ENCODE assay signal across 33 cellular contexts in the genomic region with DNA sequence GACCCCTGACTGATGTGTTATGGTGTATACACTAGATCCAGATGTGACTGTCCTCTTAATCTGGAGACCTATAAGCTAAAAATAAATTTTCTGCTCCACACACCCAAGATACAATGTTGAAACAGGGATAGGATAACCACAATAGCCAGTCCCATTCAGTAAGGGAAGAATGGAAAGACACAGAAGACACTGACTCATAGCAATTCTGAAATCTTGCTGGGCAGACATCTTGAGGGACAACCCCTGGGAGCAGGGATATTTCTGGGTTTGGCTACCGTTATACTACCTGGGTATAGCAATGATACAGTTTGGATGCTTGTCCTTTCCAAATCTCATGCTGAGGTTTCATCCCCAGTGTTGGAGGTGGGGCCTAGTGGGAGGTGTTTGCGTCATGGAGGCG.
A peak's percentile ranks its signal among the peaks of the same experiment; 100 is the strongest.
DNase-seq lines count a peak whose midpoint lies in the region; ATAC-seq, FAIRE-seq and TF ChIP-seq lines count a peak whose summit lies in the region.
"Had no signal": no experiment of that assay in that cellular context is flagged by ENCODE, and none has a peak within 500 bp of the region (broad histone marks: within the 10 kb centered on the region; RNA-seq: fewer than 3 reads in every experiment).

No MANE protein-coding gene starts in this region.

- TF ChIP-seq EP300 in K562 (IDR thresholded peaks at IDR 0.05; ENCODE audit: low read length) (no peak), sigmoid colon (IDR thresholded peaks at IDR 0.05) (no peak)

- H3K9me3 ChIP-seq in right atrium auricular region (no peaks in the 10 kb centered on the region), K562 (replicated peaks; ENCODE audit: control insufficient read depth, insufficient read depth, low read depth, low read length) (0 out of 2 replicates have a peak, but pooled peaks cover 1% of the 10 kb centered on the region), sigmoid colon (peaks cover 0 to 6% (median 0%) of the 10 kb centered on the region in 4 donors)
- H3K9me3 ChIP-seq: A549, BE2C, BLaER1 had no signal

- TF ChIP-seq POLR2A in K562 (conservative IDR thresholded peaks at IDR 0.05), result no peak
- TF ChIP-seq POLR2A in sigmoid colon (IDR thresholded peaks at IDR 0.05), result no peak

- TF ChIP-seq RAD21 in K562 (CRISPR knock-in tag; conservative IDR thresholded peaks at IDR 0.05 in 1 of 2, IDR thresholded peaks at IDR 0.05 in 1 of 2), result no peak

- BruUV-seq in K562 (replicated peaks; lab: Mats Ljungman, UMichigan), result no TSS peak

- no peaks in the 10 kb centered on the region for H3K27me3 ChIP-seq in right atrium auricular region
- H3K27me3 ChIP-seq in K562 (ENCODE audit: control insufficient read depth in 2 of 2, insufficient read depth in 2 of 2, low read length in 2 of 2), result no peaks in the 10 kb centered on the region
- no peaks in the 10 kb centered on the region for H3K27me3 ChIP-seq in sigmoid colon
- H3K27me3 ChIP-seq: BE2C; BLaER1; BLaER1 treated with 17β-estradiol and CSF1 and Interleukin-3, amounts not matched to agents 10 nM and 100 nM had no signal

- CTCF ChIA-PET in K562 (lab: Yijun Ruan, JAX; ENCODE audit: low intra/inter-chr PET ratio), result no interaction called here

- no peak overlapping the region for H3K9ac ChIP-seq in K562 (ENCODE audit: insufficient read depth in 1 of 2, low read depth in 2 of 2, low read length in 2 of 2)
- H3K9ac ChIP-seq: BLaER1; BLaER1 treated with 17β-estradiol and CSF1 and Interleukin-3, amounts not matched to agents 10 nM and 100 nM had no signal

- in situ Hi-C loops in K562 (cut with MboI), result loop anchor here (25.0 kb wide), 1 partner anchor 1342 kb away; no protein-coding TSS in a partner anchor

- DNase-seq in right atrium auricular region (ENCODE audit: low spot score) (peak; percentile 51), left ventricle myocardium superior (no peak), K562 (ENCODE audit: extremely low read depth in 1 of 4, low spot score in 3 of 4) (no peak), sigmoid colon (peak; percentile 8), NCI-H2196 (lab: John Stamatoyannopoulos, UW; ENCODE audit: unreplicated experiment) (no peak), SHP77 treated with DMSO at 0.1 percent for 48 hours (lab: John Stamatoyannopoulos, UW) (no peak)
- DNase-seq: 8988T; ACHN; AML-193; BE2C; C1 segment of cervical spinal cord; Caco-2; Calu3; CD4-positive, alpha-beta memory T cell; CD4-positive, alpha-beta T cell; CD4-positive, CD25-positive, alpha-beta regulatory T cell; CD8-positive, alpha-beta memory T cell; CD8-positive, alpha-beta T cell; COR-L47; DMS 273 treated with DMSO at 0.1 percent for 48 hours; DMS153; DMS53; DMS79; DMS79 treated with DMSO at 0.1 percent for 48 hours; DND-41; EL had no signal

- FAIRE-seq in K562 (lab: Jason Lieb, UNC), result no peak
- FAIRE-seq: A204.1, A549, D721Med had no signal

- H3K36me3 ChIP-seq in right atrium auricular region (no peaks in the 10 kb centered on the region), K562 (ENCODE audit: control insufficient read depth, insufficient read depth, low read length) (no peaks in the 10 kb centered on the region), sigmoid colon (no peaks in the 10 kb centered on the region)
- H3K36me3 ChIP-seq: BE2C; BLaER1; BLaER1 treated with 17β-estradiol and CSF1 and Interleukin-3, amounts not matched to agents 10 nM and 100 nM had no signal

- intact Hi-C loops in left ventricle myocardium superior (cut with micrococcal nuclease), result no loop called here
- intact Hi-C loops in K562 (cut with micrococcal nuclease), result no loop called here
- intact Hi-C loops in sigmoid colon (cut with DNase I), result no loop called here

- H3K4me2 ChIP-seq in K562 (ENCODE audit: insufficient read depth, low read length), result no peak overlapping the region
- H3K4me2 ChIP-seq: A549; BLaER1; BLaER1 treated with 17β-estradiol and CSF1 and Interleukin-3, amounts not matched to agents 10 nM and 100 nM had no signal

- H3K27ac ChIP-seq in right atrium auricular region (no peak overlapping the region), K562 (ENCODE audit: extremely low read depth, low read depth, low read length) (no peak overlapping the region), sigmoid colon (no peak overlapping the region)
- H3K27ac ChIP-seq: 22Rv1; A549; BLaER1; BLaER1 treated with 17β-estradiol and CSF1 and Interleukin-3, amounts not matched to agents 10 nM and 100 nM; C4-2B had no signal

- H2AFZ ChIP-seq in K562 (ENCODE audit: low read depth, low read length), result no peak overlapping the region

- POLR2A ChIA-PET in K562 (lab: Yijun Ruan, JAX), result no interaction called here

- 4% methylated on average over 3 of the region's 3 CpGs for WGBS in K562 (ENCODE audit: insufficient coverage, low coverage, missing lambda C conversion rate)
- WGBS in sigmoid colon, 2 donors, result 91 to 92% methylated on average over 3 of the region's 3 CpGs

- no peaks in the 10 kb centered on the region for H4K20me1 ChIP-seq in K562 (replicated peaks; ENCODE audit: control insufficient read depth, insufficient read depth, low read length)
- H4K20me1 ChIP-seq: BLaER1; BLaER1 treated with 17β-estradiol and CSF1 and Interleukin-3, amounts not matched to agents 10 nM and 100 nM had no signal

- TF ChIP-seq CTCF in right atrium auricular region (IDR thresholded peaks at IDR 0.05), result no peak
- TF ChIP-seq CTCF in K562 (IDR thresholded peaks at IDR 0.05 in 2 of 3, conservative IDR thresholded peaks at IDR 0.05 in 1 of 3; ENCODE audit: insufficient read depth in 2 of 3, low read depth in 1 of 3, low read length in 3 of 3), result no peak
- no peak for TF ChIP-seq CTCF in sigmoid colon (IDR thresholded peaks at IDR 0.05)

- H3K4me1 ChIP-seq in right atrium auricular region, result no peaks in the 10 kb centered on the region
- no peaks in the 10 kb centered on the region for H3K4me1 ChIP-seq in K562 (replicated peaks in 1 of 2; ENCODE audit: control insufficient read depth in 2 of 2, insufficient read depth in 2 of 2, low read length in 2 of 2)
- no peaks in the 10 kb centered on the region for H3K4me1 ChIP-seq in sigmoid colon
- H3K4me1 ChIP-seq: A549; BE2C; BLaER1; BLaER1 treated with 17β-estradiol and CSF1 and Interleukin-3, amounts not matched to agents 10 nM and 100 nM; Caco-2 had no signal

- H3K79me2 ChIP-seq in K562 (ENCODE audit: control insufficient read depth, insufficient read depth, low read length), result no peaks in the 10 kb centered on the region

- H3K4me3 ChIP-seq in right atrium auricular region (no peak overlapping the region), K562 (no peak overlapping the region), sigmoid colon (no peak overlapping the region)
- H3K4me3 ChIP-seq: A549; BLaER1; BLaER1 treated with 17β-estradiol and CSF1 and Interleukin-3, amounts not matched to agents 10 nM and 100 nM had no signal

- no peaks in the 10 kb centered on the region for H3K9me1 ChIP-seq in K562 (ENCODE audit: control insufficient read depth, insufficient read depth, low read length)

- ATAC-seq in left ventricle myocardium superior, result no peak
- ATAC-seq in K562, result no peak
- ATAC-seq: A549; CD8-positive, alpha-beta T cell had no signal

TF ChIP-seq in K562, 482 proteins besides CTCF, POLR2A, EP300 and RAD21:
- TF ChIP-seq CBFA2T3 (IDR thresholded peaks at IDR 0.05), result no peak
- peak; percentile 97 for TF ChIP-seq ZNF584 (CRISPR knock-in tag; IDR thresholded peaks at IDR 0.05; ENCODE audit: low read depth)
- TF ChIP-seq ESRRB (CRISPR knock-in tag; IDR thresholded peaks at IDR 0.05; ENCODE audit: borderline replicate concordance), result no peak
- TF ChIP-seq SETDB1 (IDR thresholded peaks at IDR 0.05; ENCODE audit: low read length), result no peak

Comparison
In these comparisons a context has a peak if more than half of its experiments do, and no peak if none do; other contexts are left out.
1. DNase-seq: peak in right atrium auricular region (single experiment) and sigmoid colon (single experiment); none in left ventricle myocardium superior (single experiment), K562 (0 of 4), NCI-H2196 (single experiment) and SHP77 treated with DMSO at 0.1 percent for 48 hours (single experiment).